In the genomic region with DNA sequence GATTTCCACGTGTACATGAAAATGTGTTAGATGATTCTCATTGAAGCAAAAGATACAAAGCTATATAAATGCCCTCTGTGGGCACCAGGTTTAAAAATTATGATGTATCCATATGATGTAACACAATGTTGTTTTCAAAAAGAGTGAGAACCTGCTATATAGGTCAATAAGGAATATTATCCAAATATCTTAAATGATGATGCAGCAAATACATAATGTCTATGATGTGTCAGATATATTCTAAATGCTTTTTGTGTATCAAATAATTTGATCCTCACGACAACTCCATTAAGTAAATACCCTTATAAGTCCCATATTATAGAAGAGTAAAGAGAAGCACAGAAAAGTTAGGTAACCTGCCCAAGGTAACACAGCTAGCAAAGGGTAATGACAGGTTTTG, we compare ENCODE assay signal across 23 cellular contexts.
"Had no signal": no experiment of that assay in that cellular context is flagged by ENCODE, and none has a peak within 500 bp of the region (broad histone marks: within the 10 kb centered on the region; RNA-seq: fewer than 3 reads in every experiment).

No MANE protein-coding gene starts in this region.

- H3K9me3 ChIP-seq: esophagus muscularis mucosa, gastroesophageal sphincter, heart left ventricle, left lung, lower lobe of right lung, mucosa of descending colon had no signal

- ATAC-seq: foreskin keratinocyte, gastroesophageal sphincter, heart left ventricle, left cardiac atrium, left lung, left ventricle myocardium superior, lower lobe of right lung, mucosa of descending colon had no signal

- H3K9me3 Mint-ChIP-seq: immature natural killer cell, mesothelial cell of epicardium, naive B cell had no signal

- H3K27ac ChIP-seq: coronary artery, dorsolateral prefrontal cortex, esophagus muscularis mucosa, foreskin keratinocyte, gastroesophageal sphincter, heart left ventricle, hepatocyte, left lung, lower lobe of right lung had no signal

- H3K27me3 ChIP-seq: dorsolateral prefrontal cortex, esophagus muscularis mucosa, foreskin keratinocyte, gastroesophageal sphincter, heart left ventricle, hepatocyte, left lung had no signal

- H2AFZ ChIP-seq: hepatocyte had no signal

- FAIRE-seq: endothelial cell of umbilical vein, frontal cortex, keratinocyte had no signal

- H3K4me2 ChIP-seq: hepatocyte had no signal

- DNase-seq: dermis blood vessel endothelial cell; dorsolateral prefrontal cortex; effector CD4-positive, alpha-beta T cell; effector memory CD4-positive, alpha-beta T cell; foreskin keratinocyte; heart left ventricle; hypothalamus; immature natural killer cell; left cardiac atrium; left lung; left ventricle myocardium superior; lower lobe of right lung; mesenchymal stem cell; mucosa of descending colon; naive B cell had no signal

- H3K4me3 Mint-ChIP-seq: immature natural killer cell, mesothelial cell of epicardium, naive B cell had no signal

- H3K36me3 Mint-ChIP-seq: immature natural killer cell, mesothelial cell of epicardium, naive B cell had no signal

- H3K4me1 ChIP-seq: foreskin keratinocyte, left lung, lower lobe of right lung had no signal

- H3K79me2 ChIP-seq: hepatocyte had no signal

- H3K36me3 ChIP-seq: esophagus muscularis mucosa, gastroesophageal sphincter, heart left ventricle, left lung, lower lobe of right lung had no signal

- H3K4me3 ChIP-seq: coronary artery, esophagus muscularis mucosa, gastroesophageal sphincter, hepatocyte, left lung, lower lobe of right lung, mucosa of descending colon had no signal

- H3K27ac Mint-ChIP-seq: immature natural killer cell, mesothelial cell of epicardium, naive B cell had no signal
